ENCODE assay signal across 7 cellular contexts in genomic region chr11:65559951-65560537, GRCh38. TPM values are rescaled to one million over a fixed set of nuclear protein-coding genes. Genes with fewer than 3 reads are reported as not detected.
DNase-seq lines count a peak whose midpoint lies in the region; TF ChIP-seq lines count a peak whose summit lies in the region.
"Had no signal": no experiment of that assay in that cellular context is flagged by ENCODE, and none has a peak within 500 bp of the region (broad histone marks: within the 10 kb centered on the region; RNA-seq: fewer than 3 reads in every experiment).

No MANE protein-coding gene starts in this region.

- peaks cover 10% of the 10 kb centered on the region for H3K79me2 ChIP-seq in parathyroid adenoma

- peak overlapping the region; percentile 42 for H3K27ac ChIP-seq in caudate nucleus (ENCODE audit: low read depth, low read length)
- peak overlapping the region; percentile 87 for H3K27ac ChIP-seq in parathyroid adenoma

- no peak overlapping the region for H3K9ac ChIP-seq in parathyroid adenoma

- no peak for TF ChIP-seq CTCF in parathyroid adenoma (IDR thresholded peaks at IDR 0.05)

- no peak overlapping the region for H3K4me3 ChIP-seq in parathyroid adenoma (ENCODE audit: low read depth, low read length)

- no peak overlapping the region for H2AFZ ChIP-seq in parathyroid adenoma

- peaks cover 21% of the 10 kb centered on the region for H3K4me1 ChIP-seq in parathyroid adenoma

- no peak overlapping the region for H3K4me2 ChIP-seq in parathyroid adenoma (ENCODE audit: low read length)

- DNase-seq in NCI-H82 (lab: John Stamatoyannopoulos, UW), result peak; percentile 13
- no peak for DNase-seq in NCI-H82 treated with DMSO at 0.1 percent for 48 hours (lab: John Stamatoyannopoulos, UW; ENCODE audit: unreplicated experiment)
- peak in 4 of 61 donors; percentile 18 to 68 (median 34) for DNase-seq in caudate nucleus (lab: John Stamatoyannopoulos, UW)
- no peak for DNase-seq in SK-N-DZ (ENCODE audit: low spot score)
- DNase-seq in activated effector memory CD4-positive, alpha-beta T cell treated with anti-CD3 and anti-CD28 coated beads, Interleukin-2, amount 50 U/mL, for 16 hours, result no peak
- DNase-seq: DND-41 had no signal

- H3K36me3 ChIP-seq in parathyroid adenoma (ENCODE audit: control insufficient read depth, insufficient read depth, low read length), result no peaks in the 10 kb centered on the region

- H3K27me3 ChIP-seq in parathyroid adenoma (ENCODE audit: control insufficient read depth, insufficient read depth, low read length), result no peaks in the 10 kb centered on the region

- H3K9me3 ChIP-seq in parathyroid adenoma (ENCODE audit: control insufficient read depth, low read length), result no peaks in the 10 kb centered on the region

RNA-seq across cellular contexts. Expression of gene LTBP3, which starts 1.9 kb away (rescaled TPM):
- 7.7 and 11.5 TPM in 2 replicates for polyA plus RNA-seq in SK-N-DZ (2014; cell fraction: cytosol; rRNA removed)
- polyA plus RNA-seq in SK-N-DZ (2014; cell fraction: nucleus; rRNA removed), result 41.4 and 60.9 TPM in 2 replicates

RNA-seq across cellular contexts. Expression of gene ZNRD2, which starts 10.2 kb away (rescaled TPM):
- polyA plus RNA-seq in SK-N-DZ (2014; cell fraction: cytosol; rRNA removed), result 68.9 and 74.6 TPM in 2 replicates
- polyA plus RNA-seq in SK-N-DZ (2014; cell fraction: nucleus; rRNA removed), result 51.2 and 87.1 TPM in 2 replicates

RNA-seq across cellular contexts. Expression of gene FAM89B, which starts 12.3 kb away (rescaled TPM):
- polyA plus RNA-seq in SK-N-DZ (2014; cell fraction: cytosol; rRNA removed), result 59.4 and 85.8 TPM in 2 replicates
- polyA plus RNA-seq in SK-N-DZ (2014; cell fraction: nucleus; rRNA removed), result 44.3 and 61.6 TPM in 2 replicates

RNA-seq across cellular contexts. Expression of gene EHBP1L1, which starts 15.8 kb away (rescaled TPM):
- polyA plus RNA-seq in SK-N-DZ (2014; cell fraction: cytosol; rRNA removed), result 4.4 and 10.3 TPM in 2 replicates
- 6.3 and 10.7 TPM in 2 replicates for polyA plus RNA-seq in SK-N-DZ (2014; cell fraction: nucleus; rRNA removed)

RNA-seq across cellular contexts. Expression of gene SCYL1, which starts 35.2 kb away (rescaled TPM):
- 32.7 and 42.1 TPM in 2 replicates for polyA plus RNA-seq in SK-N-DZ (2014; cell fraction: cytosol; rRNA removed)
- 92.4 and 96.0 TPM in 2 replicates for polyA plus RNA-seq in SK-N-DZ (2014; cell fraction: nucleus; rRNA removed)
